Comparison of ENCODE assay signal across 8 cellular contexts in genomic region chr4:110198472-110199419, GRCh38. TPM values are rescaled to one million over a fixed set of nuclear protein-coding genes. Genes with fewer than 3 reads are reported as not detected.
DNase-seq lines count a peak whose midpoint lies in the region; ATAC-seq, FAIRE-seq and TF ChIP-seq lines count a peak whose summit lies in the region.

TSS of gene ELOVL6 (minus strand) at chr4:110198615. CDS start at chr4:110198335, 280 bp downstream.

- 0 out of 2 replicates have a peak, but pooled peaks have one; percentile 8 for TF ChIP-seq RAD21 in GM12878 (IDR thresholded peaks at IDR 0.05; ENCODE audit: insufficient read depth, low read depth, low read length)

- under 1% methylated on average over 45 of the region's 45 CpGs for WGBS in GM12878 (ENCODE audit: insufficient coverage, insufficient replicate concordance, low lambda C conversion rate, missing lambda C conversion rate)

- BruUV-seq in GM12878 (replicated peaks; lab: Mats Ljungman, UMichigan) = no TSS peak

- no peaks in the 10 kb centered on the region for H3K27me3 ChIP-seq in GM12878 (replicated peaks in 1 of 2; ENCODE audit: control insufficient read depth in 2 of 2, insufficient read depth in 2 of 2, low read length in 1 of 2)

- peaks cover 33% of the 10 kb centered on the region for H3K79me2 ChIP-seq in GM12878 (ENCODE audit: control insufficient read depth, insufficient read depth, low read length)

- peak within 1 kb of the TSS; percentile 81 for H3K4me3 ChIP-seq in GM12878

- ATAC-seq in GM12878 = peak; percentile 16
- ATAC-seq in HG03135 (IDR thresholded peaks at IDR 0.05; ENCODE audit: unreplicated experiment) = no peak

- in situ Hi-C loops in GM18951 (cut with MboI; ENCODE audit: low sequenced_read_pairs, unreplicated experiment) = no loop called here
- in situ Hi-C loops in GM12878 (cut with MboI) = loop anchor here (25.0 kb wide), 1 partner anchor 761 kb away; the partner anchor contains the start of gene SEC24B

- POLR2A ChIA-PET in GM12878 (lab: Charles Lee) = interaction anchor here (0.5 to 2.0 kb wide), 10 partner anchors 14 to 755 kb away, joined by 3 to 22 read pairs (median 4); no protein-coding TSS in a partner anchor

- H3K9ac ChIP-seq in GM12878 (ENCODE audit: control insufficient read depth, insufficient read depth, low read length) = peak within 1 kb of the TSS; percentile 76

- no peaks in the 10 kb centered on the region for H3K36me3 ChIP-seq in GM12878 (ENCODE audit: control insufficient read depth in 2 of 2, insufficient read depth in 2 of 2, low read length in 1 of 2)

- CTCF ChIA-PET in GM12878 (lab: Yijun Ruan, JAX) = interaction anchor here (0.6 to 2.0 kb wide), 14 partner anchors 14 to 1146 kb away, joined by 3 to 16 read pairs (median 3); no protein-coding TSS in a partner anchor

- TF ChIP-seq CTCF in GM12878 (IDR thresholded peaks at IDR 0.05 in 2 of 3, conservative IDR thresholded peaks at IDR 0.05 in 1 of 3; ENCODE audit: control insufficient read depth in 2 of 3, extremely low read depth in 1 of 3, insufficient read depth in 1 of 3, low read depth in 3 of 3, low read length in 3 of 3) = no peak

- H3K27ac ChIP-seq in GM12878 (ENCODE audit: control insufficient read depth, insufficient read depth) = peak within 1 kb of the TSS; percentile 73

- FAIRE-seq in GM12878 (lab: Jason Lieb, UNC) = no peak

- peak within 1 kb of the TSS; percentile 92 for H2AFZ ChIP-seq in GM12878 (ENCODE audit: control insufficient read depth, low read depth, low read length)

- peak within 1 kb of the TSS; percentile 88 for H3K4me2 ChIP-seq in GM12878 (ENCODE audit: control insufficient read depth, insufficient read depth)

- TF ChIP-seq POLR2A in GM18951 (IDR thresholded peaks at IDR 0.05; ENCODE audit: extremely low read depth, insufficient read depth, insufficient read length) (peak; percentile 36), GM12878 (IDR thresholded peaks at IDR 0.05; ENCODE audit: low read depth, low read length) (peak; percentile 65)

- no peaks in the 10 kb centered on the region for H4K20me1 ChIP-seq in GM12878 (ENCODE audit: control insufficient read depth, insufficient read depth)

- DNase-seq in AG08395 (ENCODE audit: low spot score) (peak; percentile 70), M059J (ENCODE audit: low read depth) (peak; percentile 73), SKM-1 (lab: John Stamatoyannopoulos, UW; ENCODE audit: unreplicated experiment) (peak; percentile 88), GM12878 (ENCODE audit: low read depth, low spot score) (peak; percentile 55), hippocampal formation (lab: John Stamatoyannopoulos, UW) (peak; percentile 55 to 69), putamen (ENCODE audit: low spot score) (peak; percentile 67)

- SMC1A ChIA-PET in GM12878 (lab: Charles Lee; ENCODE audit: uncharacterized antibody, unreplicated experiment) = interaction anchor here (0.7 to 3.0 kb wide), 17 partner anchors 12 to 164 kb away, joined by 3 to 15 read pairs (median 4); no protein-coding TSS in a partner anchor

- RAD21 ChIA-PET in GM12878 (lab: Charles Lee; ENCODE audit: unreplicated experiment) = interaction anchor here (0.7 to 3.1 kb wide), 13 partner anchors 11 to 193 kb away, joined by 3 to 22 read pairs (median 4); no protein-coding TSS in a partner anchor

- TF ChIP-seq EP300 in GM12878 (IDR thresholded peaks at IDR 0.05; ENCODE audit: borderline replicate concordance in 1 of 2, control insufficient read depth in 1 of 2, low read depth in 2 of 2, low read length in 2 of 2) = peak; percentile 15 to 55; a peak in 1 of 4 replicates

- intact Hi-C loops in GM12878 (cut with micrococcal nuclease; ENCODE audit: unreplicated experiment) = loop anchor here (1.0 to 10.0 kb wide), 9 partner anchors 91 to 1576 kb away; partner anchors contain the start of genes GAR1, MCUB, RPL34 and SEC24B

- no peaks in the 10 kb centered on the region for H3K9me3 ChIP-seq in GM12878 (replicated peaks; ENCODE audit: control insufficient read depth, insufficient read depth, low read length)

- peaks cover 21% of the 10 kb centered on the region for H3K4me1 ChIP-seq in GM12878 (ENCODE audit: control insufficient read depth, insufficient read depth, low read length)

TF ChIP-seq in GM12878, 131 proteins besides CTCF, POLR2A, EP300 and RAD21 (continues in another document):
- TF ChIP-seq ZNF384 (IDR thresholded peaks at IDR 0.05; ENCODE audit: borderline replicate concordance, low read depth, low read length) (no peak), MYC (IDR thresholded peaks at IDR 0.05; ENCODE audit: insufficient read depth, insufficient read length, insufficient replicate concordance, low read length, severe bottlenecking) (peak; percentile 35), SMARCA5 (IDR thresholded peaks at IDR 0.05) (peak; percentile 59; the same call in 1 of the 2 replicates), ZBTB40 (IDR thresholded peaks at IDR 0.05; ENCODE audit: borderline replicate concordance) (peak; percentile 16; the same call in 1 of the 2 replicates), RELA (IDR thresholded peaks at IDR 0.05; ENCODE audit: borderline replicate concordance, partially characterized antibody) (peak; percentile 49), CHD2 (IDR thresholded peaks at IDR 0.05; ENCODE audit: borderline replicate concordance, low read depth, low read length) (peak; percentile 69), HDAC6 (IDR thresholded peaks at IDR 0.05; ENCODE audit: unreplicated experiment) (no peak), MYB (IDR thresholded peaks at IDR 0.05; ENCODE audit: borderline replicate concordance, low read depth, low read length) (no peak), E2F4 (IDR thresholded peaks at IDR 0.05; ENCODE audit: low read depth, low read length) (0 out of 2 replicates have a peak, but pooled peaks have one; percentile 16), IKZF1 (conservative IDR thresholded peaks at IDR 0.05) (peak; percentile 88), RAD51 (IDR thresholded peaks at IDR 0.05) (0 out of 2 replicates have a peak, but pooled peaks have one; percentile 12), EGR1 (IDR thresholded peaks at IDR 0.05; ENCODE audit: borderline replicate concordance in 1 of 2, low read depth in 2 of 2, low read length in 2 of 2) (0 out of 3 replicates have a peak, but pooled peaks of 1 of the 2 experiments have one; percentile 40), NFYA (IDR thresholded peaks at IDR 0.05; ENCODE audit: borderline replicate concordance, low read depth, low read length) (no peak), BRCA1 (IDR thresholded peaks at IDR 0.05; ENCODE audit: low read depth, low read length) (no peak)

RNA-seq across cellular contexts. Expression of gene ELOVL6, which starts in this region (rescaled TPM):
- 9.9 and 15.6 TPM in 2 replicates for total RNA-seq in M059J (2014; rRNA removed; shearing (Covaris generic))
- 35.4 and 37.7 TPM in 2 replicates for total RNA-seq in GM12878 (2013; cell fraction: nucleolus; rRNA removed)
- total RNA-seq in GM12878 (2014; rRNA removed) = 3.9 and 5.6 TPM in 2 replicates
- total RNA-seq in GM12878 (2014; rRNA removed; fragmentation: Illumina TruSeq; extraction: Trizol) = 7.7 and 8.7 TPM in 2 replicates
- 9.4 and 13.7 TPM in 2 replicates for total RNA-seq in GM12878 (2021)
- 3.8 TPM for polyA plus RNA-seq in GM12878 (2011; ENCODE audit: low read depth)
- 33.5 and 34.6 TPM in 2 replicates for polyA plus RNA-seq in GM12878 (2011; rRNA removed)
- 12.1 and 12.4 TPM in 2 replicates for polyA plus RNA-seq in GM12878 (2011; cell fraction: cytosol; rRNA removed)
- polyA plus RNA-seq in GM12878 (2011; cell fraction: nucleus; rRNA removed) = 10.1 and 11.9 TPM in 2 replicates
- polyA plus RNA-seq in GM12878 (2012) = 7.9 and 10.6 TPM in 2 replicates
- polyA plus RNA-seq in GM12878 (2014; fragmentation: Illumina TruSeq; extraction: Trizol) = 11.8 and 15.0 TPM in 2 replicates
- 1 to 10 TPM; 6.3 to 8.5 TPM for polyA plus RNA-seq in GM12878 (2014; fragmentation: Nextera tagmentation; extraction: Ambion mirVana)
- polyA plus RNA-seq in GM12878 (2014; rRNA removed) = 8.0 and 9.1 TPM in 2 replicates
- polyA plus RNA-seq in GM12878 (2016; fragmentation: Nextera tagmentation; extraction: Ambion mirVana) = 1 to 10 TPM; 6.0 to 6.8 TPM
- 21.8 and 25.9 TPM in 2 replicates for polyA minus RNA-seq in GM12878 (2011; rRNA and poly(A)+ RNA removed)
- polyA minus RNA-seq in GM12878 (2011; cell fraction: cytosol; rRNA and poly(A)+ RNA removed) = 5.1 and 5.5 TPM in 2 replicates
- 4.7 and 14.1 TPM in 2 replicates for polyA minus RNA-seq in GM12878 (2011; cell fraction: nucleus; rRNA and poly(A)+ RNA removed)
